Comparison of ENCODE assay signal across 8 cellular contexts in genomic region chr9:33081128-33081851, GRCh38. TPM values are rescaled to one million over a fixed set of nuclear protein-coding genes. Genes with fewer than 3 reads are reported as not detected.
DNase-seq lines count a peak whose midpoint lies in the region; ATAC-seq, FAIRE-seq and TF ChIP-seq lines count a peak whose summit lies in the region.

No MANE protein-coding gene starts in this region.

- H3K4me3 ChIP-seq in DND-41 (ENCODE audit: low read depth in 1 of 2, low read length in 2 of 2): peak overlapping the region in 1 of 2 experiments; percentile 47; a peak in 2 of 4 replicates
- peak overlapping the region; percentile 7 to 32; a peak in 3 of 4 replicates for H3K4me3 ChIP-seq in HCT116 (replicated peaks in 1 of 2; ENCODE audit: low read depth in 1 of 2, low read length in 2 of 2)
- H3K4me3 ChIP-seq in GM12878: no peak overlapping the region

- H3K9ac ChIP-seq in DND-41 (ENCODE audit: low read depth, low read length) (peak overlapping the region; percentile 47), HCT116 (ENCODE audit: low read length) (peak overlapping the region; percentile 10; the same call in 1 of the 2 replicates), GM12878 (ENCODE audit: control insufficient read depth, insufficient read depth, low read length) (peak overlapping the region; percentile 52)

- H4K20me1 ChIP-seq in DND-41 (ENCODE audit: insufficient read depth, low read length): no peaks in the 10 kb centered on the region
- H4K20me1 ChIP-seq in HCT116 (ENCODE audit: insufficient read depth): no peaks in the 10 kb centered on the region
- no peaks in the 10 kb centered on the region for H4K20me1 ChIP-seq in GM12878 (ENCODE audit: control insufficient read depth, insufficient read depth)

- DNase-seq in DND-41 (peak; percentile 81), HCT116 (ENCODE audit: low read depth, low spot score) (peak; percentile 79), NCI-H146 treated with DMSO at 0.1 percent for 48 hours (lab: John Stamatoyannopoulos, UW; ENCODE audit: unreplicated experiment) (peak; percentile 96), T-helper 2 cell (peak in 4 of 5 experiments; percentile 26 to 95 (median 54)), GM12878 (ENCODE audit: low read depth, low spot score) (peak; percentile 76), hippocampal formation (lab: John Stamatoyannopoulos, UW) (peak; percentile 37 to 84), sciatic nerve (ENCODE audit: low spot score) (no peak)

- peak; percentile 85 for FAIRE-seq in GM12878 (lab: Jason Lieb, UNC)

- WGBS in GM12878 (ENCODE audit: insufficient coverage, insufficient replicate concordance, low lambda C conversion rate, missing lambda C conversion rate): 14% methylated on average over 9 of the region's 9 CpGs

- H3K4me1 ChIP-seq in DND-41 (ENCODE audit: insufficient read depth, low read length) (peaks cover 27% of the 10 kb centered on the region), HCT116 (ENCODE audit: control insufficient read depth in 1 of 2, insufficient read depth in 2 of 2, low read length in 2 of 2) (peaks cover 0 to 10% of the 10 kb centered on the region in 2 experiments; a peak in 3 of 4 replicates), GM12878 (ENCODE audit: control insufficient read depth, insufficient read depth, low read length) (peaks cover 19% of the 10 kb centered on the region)

- H3K9me3 ChIP-seq in DND-41 (ENCODE audit: insufficient read depth, low read length, severe bottlenecking) (no peaks in the 10 kb centered on the region), HCT116 (ENCODE audit: control insufficient read depth in 1 of 2, insufficient read depth in 1 of 2, low read depth in 1 of 2, low read length in 2 of 2) (no peaks in the 10 kb centered on the region), GM12878 (replicated peaks; ENCODE audit: control insufficient read depth, insufficient read depth, low read length) (no peaks in the 10 kb centered on the region)

- in situ Hi-C loops in GM12878 (cut with MboI): loop anchor here (5.0 kb wide), 1 partner anchor 141 kb away; no protein-coding TSS in a partner anchor

- H2AFZ ChIP-seq in DND-41 (ENCODE audit: low read depth, low read length) (peak overlapping the region; percentile 70), HCT116 (ENCODE audit: low read depth, low read length, poor library complexity, severe bottlenecking) (peak overlapping the region; percentile 91), GM12878 (ENCODE audit: control insufficient read depth, low read depth, low read length) (peak overlapping the region; percentile 91)

- intact Hi-C loops in HCT116 (cut with micrococcal nuclease) (loop anchor here (1.0 kb wide), 2 partner anchors 90 to 144 kb away; no protein-coding TSS in a partner anchor), GM12878 (cut with micrococcal nuclease; ENCODE audit: unreplicated experiment) (loop anchor here (1.0 to 5.0 kb wide), 3 partner anchors 36 to 144 kb away; no protein-coding TSS in a partner anchor), sciatic nerve (cut with DNase I) (loop anchor here (5.0 kb wide), 1 partner anchor 146 kb away; no protein-coding TSS in a partner anchor)

- H3K36me3 ChIP-seq in DND-41 (ENCODE audit: insufficient read depth, low read length): no peaks in the 10 kb centered on the region
- H3K36me3 ChIP-seq in HCT116 (ENCODE audit: control insufficient read depth in 1 of 2, insufficient read depth in 2 of 2, low read length in 2 of 2): no peaks in the 10 kb centered on the region
- H3K36me3 ChIP-seq in GM12878 (ENCODE audit: control insufficient read depth in 2 of 2, insufficient read depth in 2 of 2, low read length in 1 of 2): no peaks in the 10 kb centered on the region

- ATAC-seq in DND-41 (ENCODE audit: insufficient read depth, low read depth) (peak; percentile 76), HCT116 (peak; percentile 63), GM12878 (peak; percentile 78), sciatic nerve (peak; percentile 67), HG02970 (IDR thresholded peaks at IDR 0.05; ENCODE audit: low FRiP score, unreplicated experiment) (no peak)

- SMC1A ChIA-PET in GM12878 (lab: Charles Lee; ENCODE audit: uncharacterized antibody, unreplicated experiment): interaction anchor here (0.7 to 6.2 kb wide), 17 partner anchors 14 to 215 kb away, joined by 3 to 84 read pairs (median 3); partner anchors contain the start of genes B4GALT1 and DNAJA1

- TF ChIP-seq EP300 in GM12878 (IDR thresholded peaks at IDR 0.05; ENCODE audit: borderline replicate concordance in 1 of 2, control insufficient read depth in 1 of 2, low read depth in 2 of 2, low read length in 2 of 2): no peak

- peak overlapping the region; percentile 60 for H3K4me2 ChIP-seq in DND-41 (ENCODE audit: insufficient read depth, low read length)
- peak overlapping the region; percentile 64 for H3K4me2 ChIP-seq in HCT116 (ENCODE audit: low read length)
- H3K4me2 ChIP-seq in GM12878 (ENCODE audit: control insufficient read depth, insufficient read depth): peak overlapping the region; percentile 81

- H3K9me2 ChIP-seq in HCT116 (ENCODE audit: insufficient read depth): no peaks in the 10 kb centered on the region

- CTCF ChIA-PET in HCT116 (lab: Charles Lee): interaction anchor here (1.2 kb wide), 1 partner anchor 145 kb away, joined by 5 read pairs; no protein-coding TSS in a partner anchor
- CTCF ChIA-PET in GM12878 (lab: Yijun Ruan, JAX): interaction anchor here (0.7 to 6.8 kb wide), 17 partner anchors 41 to 294 kb away, joined by 3 to 142 read pairs (median 4); no protein-coding TSS in a partner anchor

- H3K79me2 ChIP-seq in DND-41 (ENCODE audit: insufficient read depth, low read length) (peaks cover 3% of the 10 kb centered on the region), HCT116 (ENCODE audit: insufficient read depth, low read length) (peaks cover 3% of the 10 kb centered on the region), GM12878 (ENCODE audit: control insufficient read depth, insufficient read depth, low read length) (peaks cover 3% of the 10 kb centered on the region)

- TF ChIP-seq RAD21 in HCT116 (IDR thresholded peaks at IDR 0.05; ENCODE audit: low read depth) (peak; percentile 98), GM12878 (IDR thresholded peaks at IDR 0.05; ENCODE audit: insufficient read depth, low read depth, low read length) (peak; percentile 98)

- TF ChIP-seq POLR2A in HCT116 (IDR thresholded peaks at IDR 0.05; ENCODE audit: borderline replicate concordance, extremely low read depth, insufficient read depth, insufficient read length) (no peak), GM12878 (IDR thresholded peaks at IDR 0.05; ENCODE audit: low read depth, low read length) (no peak)

- POLR2A ChIA-PET in HCT116 (lab: Charles Lee): no interaction called here
- POLR2A ChIA-PET in GM12878 (lab: Charles Lee): interaction anchor here (1.0 to 1.3 kb wide), 2 partner anchors 81 to 145 kb away, joined by 3 to 5 read pairs; no protein-coding TSS in a partner anchor

- BruUV-seq in HCT116 (replicated peaks; lab: Mats Ljungman, UMichigan) (no TSS peak), GM12878 (replicated peaks; lab: Mats Ljungman, UMichigan) (no TSS peak)

- peak overlapping the region; percentile 57 for H3K27ac ChIP-seq in DND-41 (ENCODE audit: low read length)
- no peak overlapping the region for H3K27ac ChIP-seq in HCT116 (ENCODE audit: low read depth, low read length)
- H3K27ac ChIP-seq in GM12878 (ENCODE audit: control insufficient read depth, insufficient read depth): peak overlapping the region; percentile 33; the same call in 1 of the 2 replicates

- H3K27me3 ChIP-seq in DND-41 (ENCODE audit: insufficient read depth, low read length, poor library complexity): no peaks in the 10 kb centered on the region
- no peaks in the 10 kb centered on the region for H3K27me3 ChIP-seq in HCT116 (ENCODE audit: insufficient read depth, low read length)
- no peaks in the 10 kb centered on the region for H3K27me3 ChIP-seq in GM12878 (replicated peaks in 1 of 2; ENCODE audit: control insufficient read depth in 2 of 2, insufficient read depth in 2 of 2, low read length in 1 of 2)

- RAD21 ChIA-PET in HCT116 (lab: Charles Lee; ENCODE audit: low non-redundant PET in 1 of 2, low total read pairs in 2 of 2, uncharacterized antibody in 2 of 2, unreplicated experiment in 2 of 2): no interaction called here
- RAD21 ChIA-PET in GM12878 (lab: Charles Lee; ENCODE audit: unreplicated experiment): interaction anchor here (0.6 to 3.0 kb wide), 6 partner anchors 76 to 145 kb away, joined by 3 to 22 read pairs (median 4); no protein-coding TSS in a partner anchor

- TF ChIP-seq CTCF in DND-41 (IDR thresholded peaks at IDR 0.05; ENCODE audit: borderline replicate concordance, extremely low read depth, low read length, poor library complexity, severe bottlenecking): peak; percentile 91
- TF ChIP-seq CTCF in HCT116 (IDR thresholded peaks at IDR 0.05 in 2 of 3, conservative IDR thresholded peaks at IDR 0.05 in 1 of 3; ENCODE audit: borderline replicate concordance in 1 of 3, insufficient read depth in 1 of 3, low read depth in 2 of 3, low read length in 2 of 3): peak; percentile 67 to 98 (median 82)
- peak; percentile 65 to 86 (median 71); a peak in 5 of 6 replicates for TF ChIP-seq CTCF in GM12878 (IDR thresholded peaks at IDR 0.05 in 2 of 3, conservative IDR thresholded peaks at IDR 0.05 in 1 of 3; ENCODE audit: control insufficient read depth in 2 of 3, extremely low read depth in 1 of 3, insufficient read depth in 1 of 3, low read depth in 3 of 3, low read length in 3 of 3)

RNA-seq across cellular contexts. Expression of gene SMU1, which starts 4.8 kb away (rescaled TPM):
- total RNA-seq in HCT116 (2021; ENCODE audit: unreplicated experiment) (30.5 TPM), GM12878 (2014; rRNA removed) (22.8 and 26.6 TPM in 2 replicates), GM12878 (2014; rRNA removed; fragmentation: Illumina TruSeq; extraction: Trizol) (33.4 and 34.6 TPM in 2 replicates), GM12878 (2021) (19.7 and 20.4 TPM in 2 replicates), sciatic nerve (23.8 TPM)
- polyA plus RNA-seq in HCT116 (2012): 15.2 and 16.4 TPM in 2 replicates
- 17.9 and 19.4 TPM in 2 replicates for total RNA-seq in GM12878 (2013; cell fraction: nucleolus; rRNA removed)
- polyA plus RNA-seq in GM12878 (2011; ENCODE audit: low read depth): 11.8 TPM
- polyA plus RNA-seq in GM12878 (2011; rRNA removed) (21.1 and 27.5 TPM in 2 replicates), GM12878 (2014; fragmentation: Illumina TruSeq; extraction: Trizol) (22.2 and 26.0 TPM in 2 replicates), GM12878 (2014; fragmentation: Nextera tagmentation; extraction: Ambion mirVana) (10 to 100 TPM; 18.5 to 20.7 TPM), GM12878 (2014; rRNA removed) (16.5 and 20.0 TPM in 2 replicates), GM12878 (2016; fragmentation: Nextera tagmentation; extraction: Ambion mirVana) (10 to 100 TPM; 20.2 to 22.0 TPM)
- polyA plus RNA-seq in GM12878 (2011; cell fraction: cytosol; rRNA removed): 11.3 and 11.4 TPM in 2 replicates
- polyA plus RNA-seq in GM12878 (2011; cell fraction: nucleus; rRNA removed): 7.2 and 8.2 TPM in 2 replicates
- polyA plus RNA-seq in GM12878 (2012): 12.9 and 13.9 TPM in 2 replicates
- polyA minus RNA-seq in GM12878 (2011; rRNA and poly(A)+ RNA removed): 22.7 and 27.6 TPM in 2 replicates
- 9.6 and 10.7 TPM in 2 replicates for polyA minus RNA-seq in GM12878 (2011; cell fraction: cytosol; rRNA and poly(A)+ RNA removed)
- 5.0 and 6.0 TPM in 2 replicates for polyA minus RNA-seq in GM12878 (2011; cell fraction: nucleus; rRNA and poly(A)+ RNA removed)

RNA-seq across cellular contexts. Expression of gene DNAJA1, which starts 56.2 kb away (rescaled TPM):
- 117 TPM for total RNA-seq in HCT116 (2021; ENCODE audit: unreplicated experiment)
- 60.8 and 68.4 TPM in 2 replicates for polyA plus RNA-seq in HCT116 (2012)
- total RNA-seq in GM12878 (2013; cell fraction: nucleolus; rRNA removed): 29.0 and 31.2 TPM in 2 replicates
- total RNA-seq in GM12878 (2014; rRNA removed): 69.7 and 77.9 TPM in 2 replicates
- total RNA-seq in GM12878 (2014; rRNA removed; fragmentation: Illumina TruSeq; extraction: Trizol): 135 and 143 TPM in 2 replicates
- 105 and 109 TPM in 2 replicates for total RNA-seq in GM12878 (2021)
- polyA plus RNA-seq in GM12878 (2011; ENCODE audit: low read depth): 44.2 TPM
- polyA plus RNA-seq in GM12878 (2011; rRNA removed): 206 and 243 TPM in 2 replicates
- 85.5 and 86.9 TPM in 2 replicates for polyA plus RNA-seq in GM12878 (2011; cell fraction: cytosol; rRNA removed)
- 51.1 and 71.9 TPM in 2 replicates for polyA plus RNA-seq in GM12878 (2011; cell fraction: nucleus; rRNA removed)
- 71.1 and 80.8 TPM in 2 replicates for polyA plus RNA-seq in GM12878 (2012)
- 171 and 195 TPM in 2 replicates for polyA plus RNA-seq in GM12878 (2014; fragmentation: Illumina TruSeq; extraction: Trizol)
- 100 to 1,000 TPM; 115 to 149 TPM for polyA plus RNA-seq in GM12878 (2014; fragmentation: Nextera tagmentation; extraction: Ambion mirVana)
- polyA plus RNA-seq in GM12878 (2014; rRNA removed): 98.8 and 114 TPM in 2 replicates
- 100 to 1,000 TPM; 160 to 162 TPM for polyA plus RNA-seq in GM12878 (2016; fragmentation: Nextera tagmentation; extraction: Ambion mirVana)
- polyA minus RNA-seq in GM12878 (2011; rRNA and poly(A)+ RNA removed): 91.3 and 178 TPM in 2 replicates
- 70.4 and 89.4 TPM in 2 replicates for polyA minus RNA-seq in GM12878 (2011; cell fraction: cytosol; rRNA and poly(A)+ RNA removed)
- polyA minus RNA-seq in GM12878 (2011; cell fraction: nucleus; rRNA and poly(A)+ RNA removed): 21.0 and 40.6 TPM in 2 replicates
- total RNA-seq in sciatic nerve: 108 TPM
